ENCODE assay signal across 10 cellular contexts in the genomic region with DNA sequence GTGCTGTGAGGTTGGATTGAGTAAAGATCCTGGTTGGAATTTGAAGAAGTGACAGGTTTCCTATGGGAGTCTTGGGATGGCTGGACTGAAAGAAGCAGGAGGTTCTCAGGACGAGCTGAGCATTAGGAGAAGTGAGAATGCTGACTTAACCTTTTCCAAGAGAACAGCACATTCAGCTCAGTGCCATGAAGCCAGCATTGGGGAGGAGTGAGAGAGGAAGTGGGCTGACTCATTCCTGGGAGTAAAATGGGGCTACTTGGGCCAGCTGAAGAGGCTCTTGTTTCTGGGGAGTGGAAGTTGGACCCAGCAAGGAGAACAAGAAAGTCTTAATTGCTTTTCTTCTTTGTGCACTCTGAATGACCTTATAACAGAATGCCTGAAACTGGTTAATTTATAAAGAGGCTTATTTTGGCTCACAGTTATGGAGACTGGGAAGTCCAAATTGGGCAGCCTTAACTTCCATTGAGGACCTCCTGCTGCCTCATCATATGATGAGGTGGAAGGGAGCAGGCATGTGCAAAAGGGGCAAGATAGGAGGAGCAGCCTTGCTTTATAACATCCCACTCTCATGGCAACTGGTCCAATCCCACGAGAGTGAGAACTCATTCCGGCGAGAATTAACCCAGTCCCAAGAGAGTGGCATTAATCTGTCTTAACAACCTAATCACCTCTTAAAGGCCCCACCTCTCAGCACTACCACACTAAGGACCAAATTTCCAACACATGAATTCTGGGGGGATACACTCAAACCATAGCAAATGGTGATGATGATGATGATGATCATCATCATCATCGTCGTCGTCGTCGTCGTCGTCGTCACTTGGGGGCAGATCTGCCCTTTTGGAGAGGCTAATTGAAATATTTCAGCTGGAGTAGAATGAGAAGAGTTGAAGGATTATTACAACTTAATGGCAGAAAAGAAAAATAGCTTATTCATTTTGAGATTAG. TPM values are rescaled to one million over a fixed set of nuclear protein-coding genes. Genes with fewer than 3 reads are reported as not detected.
DNase-seq lines count a peak whose midpoint lies in the region; ATAC-seq lines count a peak whose summit lies in the region.
"Had no signal": no experiment of that assay in that cellular context is flagged by ENCODE, and none has a peak within 500 bp of the region (broad histone marks: within the 10 kb centered on the region; RNA-seq: fewer than 3 reads in every experiment).

No MANE protein-coding gene starts in this region.

- no peak overlapping the region for H3K27ac ChIP-seq in CD4-positive, alpha-beta memory T cell (ENCODE audit: low read depth, low read length)
- H3K27ac ChIP-seq: thoracic aorta had no signal

- no peak for ATAC-seq in HG02840 (IDR thresholded peaks at IDR 0.05; ENCODE audit: low FRiP score, unreplicated experiment)

- H3K4me1 ChIP-seq in CD4-positive, alpha-beta memory T cell (ENCODE audit: insufficient read depth, low read length) = peaks cover 21% of the 10 kb centered on the region

- H3K9me3 Mint-ChIP-seq in CD4-positive, alpha-beta memory T cell = no peaks in the 10 kb centered on the region
- H3K9me3 Mint-ChIP-seq in immature natural killer cell = no peaks in the 10 kb centered on the region
- H3K9me3 Mint-ChIP-seq: activated B cell treated with CpG ODN at 0.5 μM for 24 hours had no signal

- CTCF ChIA-PET in CD4-positive, alpha-beta memory T cell (lab: Charles Lee; ENCODE audit: partially characterized antibody) = interaction anchor here (0.7 to 2.0 kb wide), 2 partner anchors 8 to 35 kb away, joined by 3 to 5 read pairs; no protein-coding TSS in a partner anchor

- H3K27ac Mint-ChIP-seq in CD4-positive, alpha-beta memory T cell = peak overlapping the region in 5 of 7 donors; percentile 5 to 77 (median 60)
- H3K27ac Mint-ChIP-seq in immature natural killer cell = peak overlapping the region in 3 of 6 donors; percentile 27 to 68 (median 58)
- H3K27ac Mint-ChIP-seq: activated B cell treated with CpG ODN at 0.5 μM for 24 hours had no signal

- H3K4me3 Mint-ChIP-seq in CD4-positive, alpha-beta memory T cell = no peak overlapping the region
- no peak overlapping the region for H3K4me3 Mint-ChIP-seq in immature natural killer cell
- H3K4me3 Mint-ChIP-seq: activated B cell treated with CpG ODN at 0.5 μM for 24 hours had no signal

- H3K9me3 ChIP-seq in CD4-positive, alpha-beta memory T cell (ENCODE audit: control insufficient read depth in 1 of 2, low read length in 2 of 2) = no peaks in the 10 kb centered on the region
- H3K9me3 ChIP-seq: thoracic aorta had no signal

- no peaks in the 10 kb centered on the region for H3K27me3 ChIP-seq in CD4-positive, alpha-beta memory T cell (ENCODE audit: insufficient read depth, low read length)

- peaks cover 46% of the 10 kb centered on the region for H3K36me3 ChIP-seq in CD4-positive, alpha-beta memory T cell (ENCODE audit: insufficient read depth, low read length)

- no peak overlapping the region for H3K4me3 ChIP-seq in CD4-positive, alpha-beta memory T cell (ENCODE audit: low read length in 2 of 2)
- H3K4me3 ChIP-seq: thoracic aorta had no signal

- H3K27me3 Mint-ChIP-seq in CD4-positive, alpha-beta memory T cell = no peaks in the 10 kb centered on the region
- H3K27me3 Mint-ChIP-seq in immature natural killer cell (ENCODE audit: low read depth in 3 of 3) = peaks cover 0 to 3% (median 2%) of the 10 kb centered on the region in 3 donors
- H3K27me3 Mint-ChIP-seq: activated B cell treated with CpG ODN at 0.5 μM for 24 hours had no signal

- DNase-seq in CD4-positive, alpha-beta memory T cell = no peak
- peak; percentile 56 for DNase-seq in NCI-H226
- peak; percentile 40 for DNase-seq in dermis blood vessel endothelial cell
- peak; percentile 85 for DNase-seq in medulla oblongata (ENCODE audit: extremely low spot score)
- no peak for DNase-seq in iPS-NIHi11 (ENCODE audit: low spot score)
- DNase-seq in G401 (ENCODE audit: low spot score) = no peak
- DNase-seq in immature natural killer cell = no peak
- DNase-seq: activated B cell treated with CpG ODN at 0.5 μM for 24 hours had no signal

- H3K4me1 Mint-ChIP-seq in CD4-positive, alpha-beta memory T cell = peaks cover 26 to 42% (median 33%) of the 10 kb centered on the region in 4 donors
- peaks cover 16 to 20% of the 10 kb centered on the region in 2 donors for H3K4me1 Mint-ChIP-seq in immature natural killer cell

- H3K36me3 Mint-ChIP-seq in CD4-positive, alpha-beta memory T cell = peaks cover 68 to 77% of the 10 kb centered on the region in 2 donors
- H3K36me3 Mint-ChIP-seq in immature natural killer cell = peaks cover 42 to 68% (median 47%) of the 10 kb centered on the region in 3 donors

- in situ Hi-C loops in G401 (cut with HindIII; ENCODE audit: low sequenced_read_pairs) = no loop called here

- POLR2A ChIA-PET in CD4-positive, alpha-beta memory T cell (lab: Charles Lee; ENCODE audit: partially characterized antibody) = no interaction called here

- intact Hi-C loops in CD4-positive, alpha-beta memory T cell (cut with micrococcal nuclease) = no loop called here

RNA-seq across cellular contexts. Expression of gene DGUOK, which starts 26.1 kb away (rescaled TPM):
- total RNA-seq in CD4-positive, alpha-beta memory T cell = 10 to 100 TPM; 52.2 to 55.5 TPM
- 100 to 1,000 TPM; 185 to 199 TPM for polyA plus RNA-seq in CD4-positive, alpha-beta memory T cell
- 36.4 and 44.9 TPM in 2 replicates for total RNA-seq in dermis blood vessel endothelial cell
- total RNA-seq in G401 (2014; rRNA removed; shearing (Covaris generic)) = 57.2 and 68.9 TPM in 2 replicates
- 100 to 1,000 TPM; 207 to 245 (median 223) TPM for polyA plus RNA-seq in immature natural killer cell

RNA-seq across cellular contexts. Expression of gene TET3, which starts 31.9 kb away (rescaled TPM):
- 10 to 100 TPM; 18.2 to 19.4 TPM for total RNA-seq in CD4-positive, alpha-beta memory T cell
- polyA plus RNA-seq in CD4-positive, alpha-beta memory T cell = under 1 TPM; 0.03 to 0.57 TPM
- 7.0 and 8.7 TPM in 2 replicates for total RNA-seq in dermis blood vessel endothelial cell
- 2.0 and 3.7 TPM in 2 replicates for total RNA-seq in G401 (2014; rRNA removed; shearing (Covaris generic))
- polyA plus RNA-seq in immature natural killer cell = 1 to 10 TPM in 1 of 3 donors, under 1 TPM in 1, not detected in 1; 0.16 to 1.2 TPM

RNA-seq across cellular contexts. Expression of gene ACTG2, which starts 60.0 kb away (rescaled TPM):
- total RNA-seq in CD4-positive, alpha-beta memory T cell = not detected
- polyA plus RNA-seq in CD4-positive, alpha-beta memory T cell = not detected
- 0.05 TPM in 1 of 2 replicates, not detected in the other for total RNA-seq in dermis blood vessel endothelial cell
- total RNA-seq in G401 (2014; rRNA removed; shearing (Covaris generic)) = not detected in 2 replicates
- not detected for polyA plus RNA-seq in immature natural killer cell
- total RNA-seq: activated B cell treated with CpG ODN at 0.5 μM for 24 hours had no signal

Comparison
In these comparisons a context has a peak if more than half of its experiments do, and no peak if none do; other contexts are left out.
1. DNase-seq: peak in NCI-H226 (single experiment), dermis blood vessel endothelial cell (single experiment) and medulla oblongata (single experiment); none in CD4-positive, alpha-beta memory T cell (0 of 5), iPS-NIHi11 (single experiment), G401 (single experiment) and immature natural killer cell (0 of 3).